9 cellular contexts compared by ENCODE assay signal in the genomic region with DNA sequence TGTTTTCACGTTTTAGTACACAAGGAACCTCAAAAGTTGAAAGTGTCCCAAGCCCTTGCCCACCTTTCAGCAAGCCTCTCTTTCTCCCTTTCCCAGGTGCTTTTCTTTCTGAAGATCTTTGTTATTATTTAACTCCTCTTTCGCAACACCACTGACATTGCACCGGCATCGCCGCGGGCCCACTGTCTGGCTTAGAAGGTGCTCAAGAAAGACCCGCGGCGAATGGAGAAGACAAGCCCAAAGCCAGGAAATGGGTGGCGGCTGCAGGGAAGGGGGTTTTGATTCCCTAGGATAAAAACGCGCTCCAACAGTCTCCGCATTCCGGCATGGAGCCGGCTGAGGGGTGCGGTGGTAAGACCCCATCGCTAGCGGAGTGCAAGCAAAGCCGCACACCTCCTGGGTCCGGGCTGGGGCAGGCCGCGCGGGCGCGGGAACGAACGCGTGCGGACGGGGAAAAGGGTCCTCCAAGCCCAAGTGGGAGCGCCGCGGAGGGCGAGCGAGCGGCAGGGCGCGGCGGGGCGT. TPM values are rescaled to one million over a fixed set of nuclear protein-coding genes. Genes with fewer than 3 reads are reported as not detected.
A peak's percentile ranks its signal among the peaks of the same experiment; 100 is the strongest.
DNase-seq lines count a peak whose midpoint lies in the region; ATAC-seq and TF ChIP-seq lines count a peak whose summit lies in the region.
"Had no signal": no experiment of that assay in that cellular context is flagged by ENCODE, and none has a peak within 500 bp of the region (broad histone marks: within the 10 kb centered on the region; RNA-seq: fewer than 3 reads in every experiment).

No MANE protein-coding gene starts in this region.

- no peak for DNase-seq in T-helper 1 cell
- no peak for DNase-seq in activated naive CD8-positive, alpha-beta T cell treated with anti-CD3 and anti-CD28 coated beads, Interleukin-2, amount 50 U/mL, for 24 hours
- no peak for DNase-seq in left lobe of liver (ENCODE audit: low spot score)
- peak; percentile 46 for DNase-seq in testis
- no peak for DNase-seq in SIG-M5 treated with dmso at 0.1 percent for 504 hours (lab: John Stamatoyannopoulos, UW; ENCODE audit: unreplicated experiment)

- no peak for ATAC-seq in activated naive CD8-positive, alpha-beta T cell treated with anti-CD3 and anti-CD28 coated beads, Interleukin-2, amount 50 U/mL, for 24 hours
- ATAC-seq in left lobe of liver (peak; percentile 45), GM19463 (IDR thresholded peaks at IDR 0.05; ENCODE audit: unreplicated experiment) (no peak), HG03095 (IDR thresholded peaks at IDR 0.05; ENCODE audit: unreplicated experiment) (no peak)

- 5% methylated on average over 17 to 30 of the region's 40 CpGs for WGBS in testis, 2 donors

- intact Hi-C loops in testis (cut with DNase I; ENCODE audit: low total_unique reads), result no loop called here

- H3K9me3 Mint-ChIP-seq in T-helper 1 cell treated with Interleukin-12 subunit alpha and Interleukin-12 subunit beta and Interleukin-4 antibody, amounts not matched to agents 30 μg/mL and 1 μg/mL, for 36 hours, result peaks cover 12% of the 10 kb centered on the region
- peaks cover 4% of the 10 kb centered on the region for H3K9me3 Mint-ChIP-seq in activated naive CD8-positive, alpha-beta T cell treated with anti-CD3 and anti-CD28 coated beads, Interleukin-2, amount 50 U/mL, for 24 hours

- H3K27me3 Mint-ChIP-seq in T-helper 1 cell treated with Interleukin-12 subunit alpha and Interleukin-12 subunit beta and Interleukin-4 antibody, amounts not matched to agents 30 μg/mL and 1 μg/mL, for 36 hours (ENCODE audit: low read depth), result peaks cover 68% of the 10 kb centered on the region
- H3K27me3 Mint-ChIP-seq in activated naive CD8-positive, alpha-beta T cell treated with anti-CD3 and anti-CD28 coated beads, Interleukin-2, amount 50 U/mL, for 24 hours, result peaks cover 27% of the 10 kb centered on the region

- H3K27ac ChIP-seq in testis, result peak overlapping the region in 1 of 2 donors; percentile 81
- H3K27ac ChIP-seq: neutrophil had no signal

- H3K9me3 ChIP-seq in testis, result no peaks in the 10 kb centered on the region
- H3K9me3 ChIP-seq: neutrophil had no signal

- H3K36me3 Mint-ChIP-seq in T-helper 1 cell treated with Interleukin-12 subunit alpha and Interleukin-12 subunit beta and Interleukin-4 antibody, amounts not matched to agents 30 μg/mL and 1 μg/mL, for 36 hours (ENCODE audit: low read depth), result peaks cover 2% of the 10 kb centered on the region
- H3K36me3 Mint-ChIP-seq in activated naive CD8-positive, alpha-beta T cell treated with anti-CD3 and anti-CD28 coated beads, Interleukin-2, amount 50 U/mL, for 24 hours (ENCODE audit: low read depth), result no peaks in the 10 kb centered on the region

- peak overlapping the region; percentile 53 for H3K4me3 Mint-ChIP-seq in T-helper 1 cell treated with Interleukin-12 subunit alpha and Interleukin-12 subunit beta and Interleukin-4 antibody, amounts not matched to agents 30 μg/mL and 1 μg/mL, for 36 hours
- H3K4me3 Mint-ChIP-seq in activated naive CD8-positive, alpha-beta T cell treated with anti-CD3 and anti-CD28 coated beads, Interleukin-2, amount 50 U/mL, for 24 hours, result peak overlapping the region; percentile 30

- H3K27ac Mint-ChIP-seq in T-helper 1 cell treated with Interleukin-12 subunit alpha and Interleukin-12 subunit beta and Interleukin-4 antibody, amounts not matched to agents 30 μg/mL and 1 μg/mL, for 36 hours, result no peak overlapping the region
- no peak overlapping the region for H3K27ac Mint-ChIP-seq in activated naive CD8-positive, alpha-beta T cell treated with anti-CD3 and anti-CD28 coated beads, Interleukin-2, amount 50 U/mL, for 24 hours

- no peaks in the 10 kb centered on the region for H3K36me3 ChIP-seq in testis (ENCODE audit: low read depth, missing control alignments)
- H3K36me3 ChIP-seq: neutrophil had no signal

- no peaks in the 10 kb centered on the region for H3K4me1 ChIP-seq in testis

- peaks cover 6% of the 10 kb centered on the region for H3K4me1 Mint-ChIP-seq in T-helper 1 cell treated with Interleukin-12 subunit alpha and Interleukin-12 subunit beta and Interleukin-4 antibody, amounts not matched to agents 30 μg/mL and 1 μg/mL, for 36 hours (ENCODE audit: low read depth)
- H3K4me1 Mint-ChIP-seq in activated naive CD8-positive, alpha-beta T cell treated with anti-CD3 and anti-CD28 coated beads, Interleukin-2, amount 50 U/mL, for 24 hours, result peaks cover 9% of the 10 kb centered on the region

- TF ChIP-seq CTCF in testis (IDR thresholded peaks at IDR 0.05), result no peak

- peak overlapping the region; percentile 58 to 63 for H3K4me3 ChIP-seq in testis

- no peak for TF ChIP-seq POLR2A in testis (IDR thresholded peaks at IDR 0.05)

- no peaks in the 10 kb centered on the region for H3K27me3 ChIP-seq in testis

RNA-seq across cellular contexts. Expression of gene AFAP1L1, which starts 0.4 kb away (rescaled TPM):
- 2.6 TPM for total RNA-seq in left lobe of liver
- 10 to 100 TPM; 10.4 to 12.6 TPM for total RNA-seq in testis
- polyA plus RNA-seq in testis (ENCODE audit: insufficient read depth, low read depth, low replicate concordance), result 11.9 TPM
